ENCODE assay signal across 1 cellular context in the genomic region with DNA sequence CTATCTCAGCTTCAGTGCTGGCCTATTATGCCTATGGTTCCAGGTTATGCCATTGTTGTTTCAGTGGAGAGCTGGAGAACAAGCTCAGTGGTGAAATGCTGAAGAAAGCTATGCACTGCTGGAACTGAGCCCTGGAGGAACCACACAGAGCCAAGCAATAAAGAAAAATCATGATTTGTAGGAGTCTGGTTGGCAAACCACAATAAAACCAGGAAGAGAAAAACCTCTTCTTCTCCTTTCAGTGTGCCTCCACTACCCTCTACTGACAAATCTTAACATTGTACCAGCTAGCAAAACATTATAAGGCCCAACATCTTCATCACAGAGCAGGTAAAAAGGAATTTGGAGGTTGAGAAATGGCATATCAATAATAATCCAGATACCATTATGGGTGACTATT.
TF ChIP-seq lines count a peak whose summit lies in the region.

No MANE protein-coding gene starts in this region.

TF ChIP-seq in HepG2, 621 proteins besides CTCF, POLR2A, EP300 and RAD21:
- peak; percentile 25; the same call in 1 of the 2 replicates for TF ChIP-seq STAG1 (CRISPR knock-in tag; IDR thresholded peaks at IDR 0.05)
- no peak for TF ChIP-seq GFI1 (CRISPR knock-in tag; IDR thresholded peaks at IDR 0.05; ENCODE audit: borderline replicate concordance)
